In the genomic region with DNA sequence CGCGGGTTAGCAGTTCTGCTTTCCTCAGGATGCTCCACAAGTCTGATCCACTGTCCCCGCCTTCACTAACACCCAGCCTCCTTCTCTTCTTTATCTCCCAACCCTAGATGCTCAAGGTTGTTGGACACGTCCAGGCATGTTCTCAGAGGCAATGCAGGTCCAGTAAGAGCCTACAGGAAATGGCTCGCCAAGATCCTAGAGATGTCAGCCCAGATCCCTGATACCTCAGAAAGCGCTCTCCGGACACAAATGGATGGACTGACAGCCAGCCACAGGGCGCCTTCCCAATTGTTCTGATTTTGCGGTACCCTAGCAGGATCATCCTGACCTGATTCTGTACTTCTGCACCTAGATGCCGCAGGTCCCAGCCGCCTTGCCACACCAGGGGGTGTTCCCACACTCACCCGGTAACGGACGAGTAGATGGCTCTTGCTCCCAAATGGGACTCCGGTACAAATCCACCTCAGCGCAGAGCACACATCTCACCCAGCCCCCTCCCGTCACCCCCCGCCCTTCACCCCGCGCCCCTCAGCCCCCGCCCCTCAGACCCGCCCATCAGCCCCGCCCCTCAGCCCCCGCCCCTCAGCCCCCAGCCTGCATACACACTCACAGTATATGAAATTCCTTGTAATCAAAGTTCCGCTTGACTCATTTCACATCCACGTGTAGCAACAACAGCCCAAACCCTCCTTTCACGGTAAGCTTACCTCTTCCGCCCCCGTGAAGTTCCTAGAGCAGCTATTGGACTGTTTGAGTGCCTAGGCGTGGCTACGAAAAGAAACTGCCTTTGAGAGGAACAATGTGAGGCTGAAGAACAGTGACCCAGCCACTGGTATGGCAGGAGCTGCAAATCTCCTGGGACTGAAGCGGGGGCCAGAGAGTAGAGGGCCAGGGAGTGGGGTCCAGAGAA, we compare ENCODE assay signal across 8 cellular contexts. TPM values are rescaled to one million over a fixed set of nuclear protein-coding genes. Genes with fewer than 3 reads are reported as not detected.
A peak's percentile ranks its signal among the peaks of the same experiment; 100 is the strongest.
DNase-seq lines count a peak whose midpoint lies in the region; ATAC-seq, FAIRE-seq and TF ChIP-seq lines count a peak whose summit lies in the region.

EDA2R (minus strand) TSS at position 488 of the 910 bp plus-strand sequence. CDS start 23,058 bp downstream, outside the sequence.

- H3K4me3 Mint-ChIP-seq in activated CD8-positive, alpha-beta T cell treated with anti-CD3 and anti-CD28 coated beads, Interleukin-2, amount 10 ng/mL, durations not matched to agents 7 days and 5 days, result peak within 1 kb of the TSS; percentile 79

- peaks cover 4% of the 10 kb centered on the region for H3K79me2 ChIP-seq in fibroblast of lung (ENCODE audit: control insufficient read depth, insufficient read depth, low read length)

- no peaks in the 10 kb centered on the region for H3K9me3 Mint-ChIP-seq in activated CD8-positive, alpha-beta T cell treated with anti-CD3 and anti-CD28 coated beads, Interleukin-2, amount 10 ng/mL, durations not matched to agents 7 days and 5 days (ENCODE audit: insufficient read depth)

- no peaks in the 10 kb centered on the region for H3K9me3 ChIP-seq in fibroblast of lung (ENCODE audit: control insufficient read depth, insufficient read depth, low read depth, low read length)
- H3K9me3 ChIP-seq in neuron (ENCODE audit: low read length), result no peaks in the 10 kb centered on the region

- DNase-seq in DMS153 (lab: John Stamatoyannopoulos, UW) (peak; percentile 27), fibroblast of lung (ENCODE audit: low read depth in 2 of 2) (peak; percentile 48 to 91), urothelium cell line (ENCODE audit: low spot score) (peak; percentile 77), NCI-H2107 treated with DMSO at 0.1 percent for 48 hours (lab: John Stamatoyannopoulos, UW; ENCODE audit: unreplicated experiment) (no peak)
- DNase-seq in activated CD8-positive, alpha-beta T cell treated with anti-CD3 and anti-CD28 coated beads, Interleukin-2, amount 10 ng/mL, durations not matched to agents 7 days and 5 days, result peak; percentile 48

- POLR2A ChIA-PET in activated CD8-positive, alpha-beta T cell treated with anti-CD3 and anti-CD28 coated beads, Interleukin-2, amount 10 ng/mL, durations not matched to agents 7 days and 5 days (lab: Charles Lee), result no interaction called here

- no peak for FAIRE-seq in urothelium cell line (lab: Jason Lieb, UNC)

- H3K27me3 ChIP-seq in fibroblast of lung (ENCODE audit: control insufficient read depth, insufficient read depth, low read length) (no peaks in the 10 kb centered on the region), neuron (ENCODE audit: insufficient read depth, low read length) (no peaks in the 10 kb centered on the region)

- H3K4me1 ChIP-seq in fibroblast of lung (ENCODE audit: control insufficient read depth, extremely low read depth, insufficient read depth, low read length), result no peaks in the 10 kb centered on the region
- H3K4me1 ChIP-seq in neuron (ENCODE audit: insufficient read depth, low read length), result peaks cover 4% of the 10 kb centered on the region

- H3K4me1 Mint-ChIP-seq in activated CD8-positive, alpha-beta T cell treated with anti-CD3 and anti-CD28 coated beads, Interleukin-2, amount 10 ng/mL, durations not matched to agents 7 days and 5 days (ENCODE audit: low read depth), result peaks cover 16% of the 10 kb centered on the region

- H3K9ac ChIP-seq in fibroblast of lung (ENCODE audit: insufficient read depth, low read length), result peak within 1 kb of the TSS; percentile 12

- peaks cover 2% of the 10 kb centered on the region for H3K27me3 Mint-ChIP-seq in activated CD8-positive, alpha-beta T cell treated with anti-CD3 and anti-CD28 coated beads, Interleukin-2, amount 10 ng/mL, durations not matched to agents 7 days and 5 days (ENCODE audit: low read depth)

- peak within 1 kb of the TSS; percentile 74 for H3K4me2 ChIP-seq in fibroblast of lung (ENCODE audit: extremely low read depth, insufficient read depth, low read length)

- TF ChIP-seq CTCF in fibroblast of lung (conservative IDR thresholded peaks at IDR 0.05 in 1 of 2, IDR thresholded peaks at IDR 0.05 in 1 of 2; ENCODE audit: low read depth in 1 of 2, low read length in 2 of 2), result no peak

- H4K20me1 ChIP-seq in fibroblast of lung (ENCODE audit: control insufficient read depth, extremely low read depth, insufficient read depth, low read length), result no peaks in the 10 kb centered on the region

- H2AFZ ChIP-seq in fibroblast of lung (ENCODE audit: low read length), result no peak within 1 kb of the TSS
- H2AFZ ChIP-seq in neuron (ENCODE audit: low read depth, low read length), result peak within 1 kb of the TSS; percentile 40

- no peaks in the 10 kb centered on the region for H3K36me3 ChIP-seq in fibroblast of lung (ENCODE audit: control insufficient read depth, insufficient read depth, low read length)
- no peaks in the 10 kb centered on the region for H3K36me3 ChIP-seq in neuron (ENCODE audit: insufficient read depth, low read length)

- ATAC-seq in GM19452 (IDR thresholded peaks at IDR 0.05; ENCODE audit: unreplicated experiment) (peak; percentile 85), HG03442 (IDR thresholded peaks at IDR 0.05; ENCODE audit: unreplicated experiment) (peak; percentile 96)
- peak; percentile 89 for ATAC-seq in activated CD8-positive, alpha-beta T cell treated with anti-CD3 and anti-CD28 coated beads, Interleukin-2, amount 10 ng/mL, durations not matched to agents 7 days and 5 days

- CTCF ChIA-PET in activated CD8-positive, alpha-beta T cell treated with anti-CD3 and anti-CD28 coated beads, Interleukin-2, amount 10 ng/mL, durations not matched to agents 7 days and 5 days (lab: Charles Lee), result no interaction called here

- H3K27ac Mint-ChIP-seq in activated CD8-positive, alpha-beta T cell treated with anti-CD3 and anti-CD28 coated beads, Interleukin-2, amount 10 ng/mL, durations not matched to agents 7 days and 5 days, result peak within 1 kb of the TSS; percentile 71

- H3K27ac ChIP-seq in fibroblast of lung (ENCODE audit: insufficient read depth, low read length), result peak within 1 kb of the TSS; percentile 35

- H3K36me3 Mint-ChIP-seq in activated CD8-positive, alpha-beta T cell treated with anti-CD3 and anti-CD28 coated beads, Interleukin-2, amount 10 ng/mL, durations not matched to agents 7 days and 5 days (ENCODE audit: low read depth), result peaks cover 4% of the 10 kb centered on the region

- H3K4me3 ChIP-seq in fibroblast of lung (replicated peaks in 1 of 4; ENCODE audit: control extremely low read depth in 1 of 4, insufficient read depth in 1 of 4, low read depth in 3 of 4, low read length in 4 of 4) (peak within 1 kb of the TSS; percentile 5 to 64 (median 60)), neuron (ENCODE audit: low read length) (peak within 1 kb of the TSS; percentile 53)

RNA-seq across cellular contexts. Expression of gene EDA2R, which starts in this region (rescaled TPM):
- 1 to 10 TPM; 2.7 to 2.9 TPM for total RNA-seq in activated CD8-positive, alpha-beta T cell treated with anti-CD3 and anti-CD28 coated beads, Interleukin-2, amount 10 ng/mL, durations not matched to agents 7 days and 5 days
- 15.7 and 21.0 TPM in 2 replicates for total RNA-seq in fibroblast of lung
- 9.3 and 13.7 TPM in 2 replicates for polyA plus RNA-seq in fibroblast of lung
- polyA plus RNA-seq in fibroblast of lung (2012), result 5.3 and 8.0 TPM in 2 replicates
- 8.4 and 30.5 TPM in 2 replicates for polyA minus RNA-seq in fibroblast of lung (ENCODE audit: low replicate concordance)
